1 cellular context compared by ENCODE assay signal in the genomic region with DNA sequence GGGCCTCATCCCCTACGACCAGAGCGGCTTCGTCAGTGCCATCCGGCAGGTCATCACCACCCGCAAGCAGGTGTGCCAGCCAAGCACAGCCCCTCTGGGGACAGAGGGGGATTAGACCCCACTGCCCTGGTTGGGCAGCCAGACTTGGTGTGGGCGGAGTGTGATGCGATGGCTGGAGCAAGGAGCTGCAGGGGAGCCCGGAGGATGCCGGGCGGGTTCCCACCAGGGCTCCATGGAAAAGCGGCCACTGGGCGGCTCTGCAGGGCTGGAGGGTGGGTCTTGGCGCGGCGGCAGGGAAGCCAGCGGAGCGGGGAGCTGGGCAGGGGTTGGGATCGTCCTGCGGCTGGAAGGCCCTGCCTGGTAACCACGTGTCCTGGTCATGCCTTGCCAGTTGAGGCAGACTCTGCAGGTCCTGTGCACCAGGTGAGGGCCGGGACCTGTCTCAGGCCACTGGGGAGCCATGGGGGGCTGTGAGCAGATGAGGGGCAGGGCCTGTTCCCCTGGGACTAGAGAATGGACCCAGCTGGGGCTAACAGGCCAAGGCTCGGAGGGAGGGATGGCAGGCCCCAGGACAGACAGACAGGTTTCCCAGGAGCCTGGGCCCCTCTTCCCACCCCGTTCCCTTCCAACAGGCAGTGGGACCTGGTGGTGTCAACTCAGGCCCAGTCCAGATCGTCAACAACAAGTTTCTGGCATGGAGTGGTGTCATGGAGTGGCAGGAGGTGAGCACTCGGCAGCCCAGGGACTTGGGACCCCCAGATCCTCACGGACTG.
A peak's percentile ranks its signal among the peaks of the same experiment; 100 is the strongest.
TF ChIP-seq lines count a peak whose summit lies in the region.

No MANE protein-coding gene starts in this region.

TF ChIP-seq in A549, 52 proteins besides CTCF, POLR2A, EP300 and RAD21:
- TF ChIP-seq FOSB (CRISPR knock-in tag; IDR thresholded peaks at IDR 0.05) (peak; percentile 60; the same call in 1 of the 2 replicates), RFX5 (IDR thresholded peaks at IDR 0.05) (no peak), JUN (IDR thresholded peaks at IDR 0.05) (peak in 1 of 2 experiments; percentile 52; a peak in 3 of 5 replicates), TP53 (CRISPR knock-in tag; IDR thresholded peaks at IDR 0.05) (0 out of 2 replicates have a peak, but pooled peaks have one; percentile 29), NR3C1 (IDR thresholded peaks at IDR 0.05) (no peak), POLR2AphosphoS2 (conservative IDR thresholded peaks at IDR 0.05; ENCODE audit: low read length) (peak; percentile 67)
- TF ChIP-seq, protein P1, sequence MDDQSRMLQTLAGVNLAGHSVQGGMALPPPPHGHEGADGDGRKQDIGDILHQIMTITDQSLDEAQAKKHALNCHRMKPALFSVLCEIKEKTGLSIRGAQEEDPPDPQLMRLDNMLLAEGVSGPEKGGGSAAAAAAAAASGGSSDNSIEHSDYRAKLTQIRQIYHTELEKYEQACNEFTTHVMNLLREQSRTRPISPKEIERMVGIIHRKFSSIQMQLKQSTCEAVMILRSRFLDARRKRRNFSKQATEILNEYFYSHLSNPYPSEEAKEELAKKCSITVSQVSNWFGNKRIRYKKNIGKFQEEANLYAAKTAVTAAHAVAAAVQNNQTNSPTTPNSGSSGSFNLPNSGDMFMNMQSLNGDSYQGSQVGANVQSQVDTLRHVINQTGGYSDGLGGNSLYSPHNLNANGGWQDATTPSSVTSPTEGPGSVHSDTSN (IDR thresholded peaks at IDR 0.05) = peak; percentile 78
